20 cellular contexts compared by ENCODE assay signal in the genomic region with DNA sequence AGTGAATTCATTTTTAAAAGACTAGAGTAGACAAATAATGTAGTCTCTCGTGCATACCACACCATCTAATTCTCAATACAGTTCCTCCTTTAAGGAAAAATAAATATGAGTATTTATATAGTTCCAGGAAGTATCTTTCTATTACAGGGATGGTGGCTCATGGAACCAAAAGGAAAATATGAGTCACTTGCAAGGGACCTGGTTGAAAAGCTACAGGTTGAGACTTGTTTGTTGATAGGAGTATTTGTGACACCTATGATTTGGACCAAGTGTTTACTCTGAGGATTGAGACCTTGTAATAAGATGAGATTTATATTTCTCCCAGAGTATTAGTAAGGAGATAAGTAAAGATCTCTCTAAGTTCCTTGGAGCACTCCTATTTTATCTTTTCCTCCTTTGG.
DNase-seq lines count a peak whose midpoint lies in the region; ATAC-seq, FAIRE-seq and TF ChIP-seq lines count a peak whose summit lies in the region.
"Had no signal": no experiment of that assay in that cellular context is flagged by ENCODE, and none has a peak within 500 bp of the region (broad histone marks: within the 10 kb centered on the region; RNA-seq: fewer than 3 reads in every experiment).

No MANE protein-coding gene starts in this region.

- H3K27me3 ChIP-seq in bronchial epithelial cell (ENCODE audit: control insufficient read depth, insufficient read depth, low read length): peaks cover 2% of the 10 kb centered on the region
- H3K27me3 ChIP-seq: BLaER1 had no signal

- peaks cover 65% of the 10 kb centered on the region for H3K27me3 Mint-ChIP-seq in activated T-cell treated with anti-CD3 and anti-CD28 coated beads, Interleukin-2, amount 50 U/mL, for 24 hours

- H3K36me3 Mint-ChIP-seq in activated T-cell treated with anti-CD3 and anti-CD28 coated beads, Interleukin-2, amount 50 U/mL, for 24 hours (ENCODE audit: low read depth): no peaks in the 10 kb centered on the region
- H3K36me3 Mint-ChIP-seq: CD4-positive, alpha-beta memory T cell had no signal

- H3K4me1 Mint-ChIP-seq in activated T-cell treated with anti-CD3 and anti-CD28 coated beads, Interleukin-2, amount 50 U/mL, for 24 hours (ENCODE audit: low read depth): peaks cover 5% of the 10 kb centered on the region

- no peak for FAIRE-seq in bronchial epithelial cell (lab: Jason Lieb, UNC)
- FAIRE-seq: A549, GM12892, GM18507 had no signal

- H3K36me3 ChIP-seq in bronchial epithelial cell (ENCODE audit: control insufficient read depth, insufficient read depth, low read length): no peaks in the 10 kb centered on the region
- H3K36me3 ChIP-seq: BLaER1 had no signal

- ATAC-seq in GM18520 (IDR thresholded peaks at IDR 0.05; ENCODE audit: unreplicated experiment): no peak
- ATAC-seq: A549 had no signal

- H3K4me3 Mint-ChIP-seq in activated T-cell treated with anti-CD3 and anti-CD28 coated beads, Interleukin-2, amount 50 U/mL, for 24 hours: no peak overlapping the region
- H3K4me3 Mint-ChIP-seq: CD4-positive, alpha-beta memory T cell had no signal

- peaks cover 13% of the 10 kb centered on the region for H3K9me3 Mint-ChIP-seq in activated T-cell treated with anti-CD3 and anti-CD28 coated beads, Interleukin-2, amount 50 U/mL, for 24 hours

- no peak for TF ChIP-seq CTCF in bronchial epithelial cell (IDR thresholded peaks at IDR 0.05; ENCODE audit: insufficient read depth, low read length, severe bottlenecking)

- DNase-seq in SIG-M5 treated with dmso at 0.1 percent for 504 hours (lab: John Stamatoyannopoulos, UW; ENCODE audit: unreplicated experiment): peak; percentile 8
- no peak for DNase-seq in SIG-M5 (lab: John Stamatoyannopoulos, UW)
- DNase-seq in NCI-H69 (lab: John Stamatoyannopoulos, UW): peak; percentile 43
- DNase-seq in bronchial epithelial cell (ENCODE audit: low read depth): peak; percentile 81
- no peak for DNase-seq in activated T-cell treated with anti-CD3 and anti-CD28 coated beads, Interleukin-2, amount 50 U/mL, for 24 hours
- no peak for DNase-seq in iPS-NIHi11 (ENCODE audit: low spot score)
- DNase-seq: CD4-positive, alpha-beta memory T cell; H7; MM.1S; NCI-H1092 treated with DMSO at 0.1 percent for 48 hours; NCI-H1694; NCI-H2081 treated with DMSO at 0.1 percent for 48 hours; NCI-H345; NCI-H526; SHP77 treated with DMSO at 0.1 percent for 48 hours had no signal

- no peak overlapping the region for H3K27ac Mint-ChIP-seq in activated T-cell treated with anti-CD3 and anti-CD28 coated beads, Interleukin-2, amount 50 U/mL, for 24 hours
- H3K27ac Mint-ChIP-seq: CD4-positive, alpha-beta memory T cell had no signal

- H3K4me3 ChIP-seq in bronchial epithelial cell (ENCODE audit: low read depth, low read length): no peak overlapping the region
- H3K4me3 ChIP-seq: A549, BLaER1 had no signal

Comparison
In these comparisons a context has a peak if more than half of its experiments do, and no peak if none do; other contexts are left out.
1. DNase-seq: peak in SIG-M5 treated with dmso at 0.1 percent for 504 hours (single experiment), NCI-H69 (single experiment) and bronchial epithelial cell (single experiment); none in SIG-M5 (single experiment), activated T-cell treated with anti-CD3 and anti-CD28 coated beads, Interleukin-2, amount 50 U/mL, for 24 hours (single experiment) and iPS-NIHi11 (single experiment).